ENCODE assay signal across 2 cellular contexts in the genomic region with DNA sequence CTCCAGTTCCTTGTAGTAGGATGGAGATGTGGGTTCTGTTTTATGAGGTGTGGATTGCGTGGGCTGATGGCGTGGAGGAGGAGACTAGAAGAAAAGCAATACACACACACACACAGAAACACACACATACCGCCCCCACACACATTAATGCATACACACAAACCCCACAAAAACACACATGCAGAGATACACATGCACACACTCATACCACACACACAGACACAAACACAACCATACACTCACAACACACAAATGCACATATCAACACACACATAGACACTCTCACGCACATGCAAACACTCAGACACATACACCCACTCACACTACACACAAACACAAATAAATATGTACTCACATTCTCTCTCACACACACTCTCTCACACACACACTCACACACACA.
TF ChIP-seq lines count a peak whose summit lies in the region.

No MANE protein-coding gene starts in this region.

TF ChIP-seq in IMR-90, 13 proteins besides CTCF, POLR2A, EP300 and RAD21 (continued from another document):
- TF ChIP-seq FOS (IDR thresholded peaks at IDR 0.05; ENCODE audit: low read depth, low read length): no peak
- TF ChIP-seq, protein P1, sequence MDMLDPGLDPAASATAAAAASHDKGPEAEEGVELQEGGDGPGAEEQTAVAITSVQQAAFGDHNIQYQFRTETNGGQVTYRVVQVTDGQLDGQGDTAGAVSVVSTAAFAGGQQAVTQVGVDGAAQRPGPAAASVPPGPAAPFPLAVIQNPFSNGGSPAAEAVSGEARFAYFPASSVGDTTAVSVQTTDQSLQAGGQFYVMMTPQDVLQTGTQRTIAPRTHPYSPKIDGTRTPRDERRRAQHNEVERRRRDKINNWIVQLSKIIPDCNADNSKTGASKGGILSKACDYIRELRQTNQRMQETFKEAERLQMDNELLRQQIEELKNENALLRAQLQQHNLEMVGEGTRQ (IDR thresholded peaks at IDR 0.05; ENCODE audit: low read depth, low read length): no peak
- TF ChIP-seq MAFK (IDR thresholded peaks at IDR 0.05; ENCODE audit: low read depth, low read length): no peak
- TF ChIP-seq, protein P2, sequence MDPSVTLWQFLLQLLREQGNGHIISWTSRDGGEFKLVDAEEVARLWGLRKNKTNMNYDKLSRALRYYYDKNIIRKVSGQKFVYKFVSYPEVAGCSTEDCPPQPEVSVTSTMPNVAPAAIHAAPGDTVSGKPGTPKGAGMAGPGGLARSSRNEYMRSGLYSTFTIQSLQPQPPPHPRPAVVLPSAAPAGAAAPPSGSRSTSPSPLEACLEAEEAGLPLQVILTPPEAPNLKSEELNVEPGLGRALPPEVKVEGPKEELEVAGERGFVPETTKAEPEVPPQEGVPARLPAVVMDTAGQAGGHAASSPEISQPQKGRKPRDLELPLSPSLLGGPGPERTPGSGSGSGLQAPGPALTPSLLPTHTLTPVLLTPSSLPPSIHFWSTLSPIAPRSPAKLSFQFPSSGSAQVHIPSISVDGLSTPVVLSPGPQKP (IDR thresholded peaks at IDR 0.05; ENCODE audit: borderline replicate concordance, low read depth, low read length): no peak
- no peak for TF ChIP-seq CEBPB (IDR thresholded peaks at IDR 0.05; ENCODE audit: low read depth, low read length)

TF ChIP-seq in liver, 16 proteins besides CTCF, POLR2A, EP300 and RAD21 (continued from another document):
- TF ChIP-seq, protein P3, sequence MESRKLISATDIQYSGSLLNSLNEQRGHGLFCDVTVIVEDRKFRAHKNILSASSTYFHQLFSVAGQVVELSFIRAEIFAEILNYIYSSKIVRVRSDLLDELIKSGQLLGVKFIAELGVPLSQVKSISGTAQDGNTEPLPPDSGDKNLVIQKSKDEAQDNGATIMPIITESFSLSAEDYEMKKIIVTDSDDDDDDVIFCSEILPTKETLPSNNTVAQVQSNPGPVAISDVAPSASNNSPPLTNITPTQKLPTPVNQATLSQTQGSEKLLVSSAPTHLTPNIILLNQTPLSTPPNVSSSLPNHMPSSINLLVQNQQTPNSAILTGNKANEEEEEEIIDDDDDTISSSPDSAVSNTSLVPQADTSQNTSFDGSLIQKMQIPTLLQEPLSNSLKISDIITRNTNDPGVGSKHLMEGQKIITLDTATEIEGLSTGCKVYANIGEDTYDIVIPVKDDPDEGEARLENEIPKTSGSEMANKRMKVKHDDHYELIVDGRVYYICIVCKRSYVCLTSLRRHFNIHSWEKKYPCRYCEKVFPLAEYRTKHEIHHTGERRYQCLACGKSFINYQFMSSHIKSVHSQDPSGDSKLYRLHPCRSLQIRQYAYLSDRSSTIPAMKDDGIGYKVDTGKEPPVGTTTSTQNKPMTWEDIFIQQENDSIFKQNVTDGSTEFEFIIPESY (IDR thresholded peaks at IDR 0.05): no peak
- TF ChIP-seq FOXA1 (IDR thresholded peaks at IDR 0.05) (no peak), SP1 (IDR thresholded peaks at IDR 0.05) (no peak), HNF4G (IDR thresholded peaks at IDR 0.05) (no peak), YY1 (IDR thresholded peaks at IDR 0.05) (no peak), TAF1 (conservative IDR thresholded peaks at IDR 0.05) (no peak)
